Comparison of ENCODE assay signal across 1 cellular context in genomic region chr19:19485161-19485997, GRCh38.
TF ChIP-seq lines count a peak whose summit lies in the region.

No MANE protein-coding gene starts in this region.

TF ChIP-seq in SK-N-SH treated with all-trans-retinoic acid at 6 μM for 48 hours, 23 proteins besides CTCF, POLR2A, EP300 and RAD21 (continued from another document):
- TF ChIP-seq TSHZ2 (CRISPR knock-in tag; IDR thresholded peaks at IDR 0.05) (no peak), BACH2 (CRISPR knock-in tag; IDR thresholded peaks at IDR 0.05; ENCODE audit: borderline replicate concordance) (no peak), GLIS3 (CRISPR knock-in tag; IDR thresholded peaks at IDR 0.05) (no peak), ZC3H10 (CRISPR knock-in tag; IDR thresholded peaks at IDR 0.05) (no peak), CSRNP3 (CRISPR knock-in tag; IDR thresholded peaks at IDR 0.05) (no peak)
